8 cellular contexts compared by ENCODE assay signal in the genomic region with DNA sequence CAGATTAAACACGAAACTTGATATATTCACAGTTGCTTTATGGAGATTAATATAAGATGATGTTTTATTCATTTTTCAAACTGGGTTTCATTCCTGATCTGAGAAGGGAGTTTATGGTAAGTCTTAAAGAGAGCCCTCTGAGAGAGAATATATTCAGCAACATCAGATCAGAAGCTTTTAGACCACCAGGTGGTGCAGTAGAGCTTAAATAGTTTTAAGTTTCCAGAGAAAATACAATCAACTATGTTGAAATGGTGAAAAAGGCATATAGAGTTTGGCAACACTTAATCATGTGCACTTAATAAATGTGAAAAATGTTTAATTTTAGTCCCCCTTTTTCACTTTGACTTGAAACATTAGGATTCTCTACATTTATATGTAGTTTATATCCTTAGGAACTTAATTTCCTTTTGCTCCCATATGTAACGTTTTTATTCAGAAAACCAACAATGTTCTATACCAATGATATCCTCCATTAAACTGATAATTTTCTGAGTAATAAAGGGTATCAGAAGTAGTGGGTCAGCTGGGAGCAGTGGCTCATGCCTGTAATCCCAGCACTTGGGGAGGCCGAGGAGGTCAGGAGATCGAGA.
DNase-seq lines count a peak whose midpoint lies in the region; ATAC-seq and TF ChIP-seq lines count a peak whose summit lies in the region.

No MANE protein-coding gene starts in this region.

- TF ChIP-seq CTCF in Peyer's patch (IDR thresholded peaks at IDR 0.05) (peak; percentile 40 to 76 (median 68)), mammary epithelial cell (conservative IDR thresholded peaks at IDR 0.05 in 1 of 2, IDR thresholded peaks at IDR 0.05 in 1 of 2; ENCODE audit: extremely low read depth in 1 of 2, insufficient read depth in 1 of 2, low read depth in 1 of 2, low read length in 2 of 2) (peak; percentile 63), liver (IDR thresholded peaks at IDR 0.05; ENCODE audit: low read depth, low read length, missing input control) (peak; percentile 65), upper lobe of right lung (IDR thresholded peaks at IDR 0.05) (peak; percentile 72), omental fat pad (IDR thresholded peaks at IDR 0.05) (no peak)

- H3K4me1 ChIP-seq in Peyer's patch: no peaks in the 10 kb centered on the region
- peaks cover 5% of the 10 kb centered on the region for H3K4me1 ChIP-seq in mammary epithelial cell (ENCODE audit: insufficient read depth, low read length)
- no peaks in the 10 kb centered on the region for H3K4me1 ChIP-seq in liver (ENCODE audit: control insufficient read depth in 4 of 4, insufficient read depth in 4 of 4, low read length in 3 of 4)
- no peaks in the 10 kb centered on the region for H3K4me1 ChIP-seq in upper lobe of right lung

- H3K36me3 ChIP-seq in Peyer's patch (peaks cover 0 to 19% (median 0%) of the 10 kb centered on the region in 3 donors), mammary epithelial cell (ENCODE audit: insufficient read depth, low read length) (no peaks in the 10 kb centered on the region), liver (ENCODE audit: control insufficient read depth in 4 of 4, insufficient read depth in 3 of 4, low read depth in 1 of 4, low read length in 3 of 4) (no peaks in the 10 kb centered on the region), upper lobe of right lung (no peaks in the 10 kb centered on the region)

- H3K4me2 ChIP-seq in mammary epithelial cell (ENCODE audit: insufficient read depth, low read depth, low read length): no peak overlapping the region

- H3K9ac ChIP-seq in mammary epithelial cell (ENCODE audit: insufficient read depth, low read length) (no peak overlapping the region), liver (ENCODE audit: low read depth in 1 of 2, low read length in 2 of 2) (no peak overlapping the region)

- H3K4me3 ChIP-seq in Peyer's patch (no peak overlapping the region), mammary epithelial cell (replicated peaks in 1 of 3; ENCODE audit: insufficient read depth in 1 of 3, low read depth in 2 of 3, low read length in 3 of 3) (no peak overlapping the region), liver (ENCODE audit: low read depth in 1 of 3, low read length in 3 of 3) (no peak overlapping the region), upper lobe of right lung (no peak overlapping the region)

- no peak overlapping the region for H2AFZ ChIP-seq in mammary epithelial cell (ENCODE audit: low read depth, low read length)

- peak; percentile 41 to 68 for DNase-seq in stimulated activated CD4-positive, alpha-beta T cell treated with anti-CD3 and anti-CD28 coated beads, Interleukin-2, amount 100 ng/mL, for 24 hours
- no peak for DNase-seq in stimulated activated CD4-positive, alpha-beta T cell treated with anti-CD3 and anti-CD28 coated beads, Interleukin-1b, Interleukin-23, amount 100 ng/mL, for 48 hours
- peak; percentile 68 for DNase-seq in LHCN-M2 (ENCODE audit: low read depth)
- peak in 2 of 3 donors; percentile 47 to 60 for DNase-seq in Peyer's patch
- DNase-seq in mammary epithelial cell: peak; percentile 47
- DNase-seq in upper lobe of right lung: no peak
- DNase-seq in omental fat pad (ENCODE audit: low spot score): no peak

- no peaks in the 10 kb centered on the region for H3K79me2 ChIP-seq in mammary epithelial cell (ENCODE audit: insufficient read depth, low read length)

- peak; percentile 69 for ATAC-seq in upper lobe of right lung
- ATAC-seq in omental fat pad (ENCODE audit: low FRiP score): no peak

- TF ChIP-seq POLR2A in Peyer's patch (IDR thresholded peaks at IDR 0.05): no peak

- H3K27ac ChIP-seq in Peyer's patch: no peak overlapping the region
- H3K27ac ChIP-seq in mammary epithelial cell (ENCODE audit: insufficient read depth, low read depth, low read length): no peak overlapping the region
- no peak overlapping the region for H3K27ac ChIP-seq in liver (ENCODE audit: low read depth in 1 of 2, low read length in 2 of 2)
- H3K27ac ChIP-seq in upper lobe of right lung: no peak overlapping the region

- in situ Hi-C loops in mammary epithelial cell (cut with MboI; ENCODE audit: low sequenced_read_pairs in 2 of 2): loop anchor here (5.0 to 10.0 kb wide), 2 partner anchors 70 to 503 kb away; no protein-coding TSS in a partner anchor

- H3K27me3 ChIP-seq in Peyer's patch: no peaks in the 10 kb centered on the region
- no peaks in the 10 kb centered on the region for H3K27me3 ChIP-seq in mammary epithelial cell (ENCODE audit: insufficient read depth, low read length)
- H3K27me3 ChIP-seq in liver (ENCODE audit: control insufficient read depth in 4 of 4, insufficient read depth in 4 of 4, low read length in 3 of 4): no peaks in the 10 kb centered on the region
- no peaks in the 10 kb centered on the region for H3K27me3 ChIP-seq in upper lobe of right lung

- peak; percentile 75 to 81 for TF ChIP-seq RAD21 in liver (IDR thresholded peaks at IDR 0.05)

- H3K9me3 ChIP-seq in Peyer's patch (no peaks in the 10 kb centered on the region), mammary epithelial cell (replicated peaks; ENCODE audit: insufficient read depth, low read length) (no peaks in the 10 kb centered on the region), liver (ENCODE audit: control insufficient read depth in 4 of 4, low read length in 3 of 4) (no peaks in the 10 kb centered on the region), upper lobe of right lung (no peaks in the 10 kb centered on the region)

- 72% methylated on average over 4 of the region's 4 CpGs for WGBS in mammary epithelial cell (ENCODE audit: low coverage, missing lambda C conversion rate)
- WGBS in liver: 82% methylated on average over 4 of the region's 4 CpGs

- intact Hi-C loops in mammary epithelial cell (cut with micrococcal nuclease): loop anchor here (1.0 to 10.0 kb wide), 4 partner anchors 71 to 347 kb away; a partner anchor contains a TSS
- intact Hi-C loops in upper lobe of right lung (cut with DNase I): loop anchor here (10.0 kb wide), 1 partner anchor 243 kb away; no protein-coding TSS in a partner anchor

- CTCF ChIA-PET in mammary epithelial cell (lab: Charles Lee; ENCODE audit: low non-redundant PET): interaction anchor here (0.9 to 1.5 kb wide), 2 partner anchors 71 to 140 kb away, joined by 8 to 28 read pairs; no protein-coding TSS in a partner anchor

- BruUV-seq in mammary epithelial cell (replicated peaks; lab: Mats Ljungman, UMichigan): no TSS peak

- dilution Hi-C loops in mammary epithelial cell (cut with HindIII; ENCODE audit: low sequenced_read_pairs): loop anchor here (5.0 kb wide), 1 partner anchor 65 kb away; no protein-coding TSS in a partner anchor

- no peaks in the 10 kb centered on the region for H4K20me1 ChIP-seq in mammary epithelial cell (ENCODE audit: insufficient read depth, low read length)

TF ChIP-seq in liver, 16 proteins besides CTCF, POLR2A, EP300 and RAD21 (continues in another document):
- TF ChIP-seq HNF4A (conservative IDR thresholded peaks at IDR 0.05) (no peak), YY1 (IDR thresholded peaks at IDR 0.05) (no peak), FOXA1 (IDR thresholded peaks at IDR 0.05) (no peak), EGR1 (IDR thresholded peaks at IDR 0.05; ENCODE audit: low read depth in 2 of 2) (no peak), RXRA (IDR thresholded peaks at IDR 0.05) (no peak), JUND (IDR thresholded peaks at IDR 0.05) (no peak), SP1 (IDR thresholded peaks at IDR 0.05) (no peak), HNF4G (IDR thresholded peaks at IDR 0.05) (no peak), GABPA (IDR thresholded peaks at IDR 0.05 in 1 of 2, conservative IDR thresholded peaks at IDR 0.05 in 1 of 2) (no peak)
- TF ChIP-seq, protein P1, sequence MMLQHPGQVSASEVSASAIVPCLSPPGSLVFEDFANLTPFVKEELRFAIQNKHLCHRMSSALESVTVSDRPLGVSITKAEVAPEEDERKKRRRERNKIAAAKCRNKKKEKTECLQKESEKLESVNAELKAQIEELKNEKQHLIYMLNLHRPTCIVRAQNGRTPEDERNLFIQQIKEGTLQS (IDR thresholded peaks at IDR 0.05): no peak
- TF ChIP-seq, protein P2, sequence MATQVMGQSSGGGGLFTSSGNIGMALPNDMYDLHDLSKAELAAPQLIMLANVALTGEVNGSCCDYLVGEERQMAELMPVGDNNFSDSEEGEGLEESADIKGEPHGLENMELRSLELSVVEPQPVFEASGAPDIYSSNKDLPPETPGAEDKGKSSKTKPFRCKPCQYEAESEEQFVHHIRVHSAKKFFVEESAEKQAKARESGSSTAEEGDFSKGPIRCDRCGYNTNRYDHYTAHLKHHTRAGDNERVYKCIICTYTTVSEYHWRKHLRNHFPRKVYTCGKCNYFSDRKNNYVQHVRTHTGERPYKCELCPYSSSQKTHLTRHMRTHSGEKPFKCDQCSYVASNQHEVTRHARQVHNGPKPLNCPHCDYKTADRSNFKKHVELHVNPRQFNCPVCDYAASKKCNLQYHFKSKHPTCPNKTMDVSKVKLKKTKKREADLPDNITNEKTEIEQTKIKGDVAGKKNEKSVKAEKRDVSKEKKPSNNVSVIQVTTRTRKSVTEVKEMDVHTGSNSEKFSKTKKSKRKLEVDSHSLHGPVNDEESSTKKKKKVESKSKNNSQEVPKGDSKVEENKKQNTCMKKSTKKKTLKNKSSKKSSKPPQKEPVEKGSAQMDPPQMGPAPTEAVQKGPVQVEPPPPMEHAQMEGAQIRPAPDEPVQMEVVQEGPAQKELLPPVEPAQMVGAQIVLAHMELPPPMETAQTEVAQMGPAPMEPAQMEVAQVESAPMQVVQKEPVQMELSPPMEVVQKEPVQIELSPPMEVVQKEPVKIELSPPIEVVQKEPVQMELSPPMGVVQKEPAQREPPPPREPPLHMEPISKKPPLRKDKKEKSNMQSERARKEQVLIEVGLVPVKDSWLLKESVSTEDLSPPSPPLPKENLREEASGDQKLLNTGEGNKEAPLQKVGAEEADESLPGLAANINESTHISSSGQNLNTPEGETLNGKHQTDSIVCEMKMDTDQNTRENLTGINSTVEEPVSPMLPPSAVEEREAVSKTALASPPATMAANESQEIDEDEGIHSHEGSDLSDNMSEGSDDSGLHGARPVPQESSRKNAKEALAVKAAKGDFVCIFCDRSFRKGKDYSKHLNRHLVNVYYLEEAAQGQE (IDR thresholded peaks at IDR 0.05): no peak
- TF ChIP-seq, protein P3, sequence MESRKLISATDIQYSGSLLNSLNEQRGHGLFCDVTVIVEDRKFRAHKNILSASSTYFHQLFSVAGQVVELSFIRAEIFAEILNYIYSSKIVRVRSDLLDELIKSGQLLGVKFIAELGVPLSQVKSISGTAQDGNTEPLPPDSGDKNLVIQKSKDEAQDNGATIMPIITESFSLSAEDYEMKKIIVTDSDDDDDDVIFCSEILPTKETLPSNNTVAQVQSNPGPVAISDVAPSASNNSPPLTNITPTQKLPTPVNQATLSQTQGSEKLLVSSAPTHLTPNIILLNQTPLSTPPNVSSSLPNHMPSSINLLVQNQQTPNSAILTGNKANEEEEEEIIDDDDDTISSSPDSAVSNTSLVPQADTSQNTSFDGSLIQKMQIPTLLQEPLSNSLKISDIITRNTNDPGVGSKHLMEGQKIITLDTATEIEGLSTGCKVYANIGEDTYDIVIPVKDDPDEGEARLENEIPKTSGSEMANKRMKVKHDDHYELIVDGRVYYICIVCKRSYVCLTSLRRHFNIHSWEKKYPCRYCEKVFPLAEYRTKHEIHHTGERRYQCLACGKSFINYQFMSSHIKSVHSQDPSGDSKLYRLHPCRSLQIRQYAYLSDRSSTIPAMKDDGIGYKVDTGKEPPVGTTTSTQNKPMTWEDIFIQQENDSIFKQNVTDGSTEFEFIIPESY (IDR thresholded peaks at IDR 0.05): no peak

Comparison
In these comparisons a context has a peak if more than half of its experiments do, and no peak if none do; other contexts are left out.
1. DNase-seq: peak in stimulated activated CD4-positive, alpha-beta T cell treated with anti-CD3 and anti-CD28 coated beads, Interleukin-2, amount 100 ng/mL, for 24 hours (2 of 2), LHCN-M2 (single experiment), Peyer's patch (2 of 3) and mammary epithelial cell (single experiment); none in stimulated activated CD4-positive, alpha-beta T cell treated with anti-CD3 and anti-CD28 coated beads, Interleukin-1b, Interleukin-23, amount 100 ng/mL, for 48 hours (single experiment), upper lobe of right lung (single experiment) and omental fat pad (single experiment).
2. CTCF ChIP-seq: peak in Peyer's patch (6 of 6), mammary epithelial cell (2 of 2), liver (single experiment) and upper lobe of right lung (single experiment); none in omental fat pad (0 of 3).